ENCODE assay signal across 16 cellular contexts in genomic region chr12:59142175-59142574, GRCh38.
DNase-seq lines count a peak whose midpoint lies in the region; ATAC-seq and TF ChIP-seq lines count a peak whose summit lies in the region.
"Had no signal": no experiment of that assay in that cellular context is flagged by ENCODE, and none has a peak within 500 bp of the region (broad histone marks: within the 10 kb centered on the region; RNA-seq: fewer than 3 reads in every experiment).

No MANE protein-coding gene starts in this region.

- no peaks in the 10 kb centered on the region for H3K4me1 Mint-ChIP-seq in naive thymus-derived CD4-positive, alpha-beta T cell
- H3K4me1 Mint-ChIP-seq: CD4-positive, alpha-beta memory T cell; IgD-negative memory B cell had no signal

- H2AFZ ChIP-seq in MM.1S (ENCODE audit: low read length): 0 out of 2 replicates have a peak overlapping the region, but pooled peaks have one; percentile 33

- H3K4me3 ChIP-seq in MM.1S (ENCODE audit: low read length): no peak overlapping the region
- H3K4me3 ChIP-seq in body of pancreas: no peak overlapping the region
- H3K4me3 ChIP-seq in naive thymus-derived CD4-positive, alpha-beta T cell (ENCODE audit: low read length): no peak overlapping the region
- H3K4me3 ChIP-seq: A549 had no signal

- DNase-seq in MM.1S: no peak
- DNase-seq in body of pancreas: no peak
- peak; percentile 3 for DNase-seq in kidney tubule cell (ENCODE audit: low spot score)
- DNase-seq in NCI-H1694 (lab: John Stamatoyannopoulos, UW): no peak
- no peak for DNase-seq in naive thymus-derived CD4-positive, alpha-beta T cell
- DNase-seq in posterior vena cava (ENCODE audit: low spot score): no peak
- DNase-seq: BE2C; CD4-positive, alpha-beta memory T cell; COR-L47; DMS153; DND-41; GDM1; H7 had no signal

- no peak for TF ChIP-seq CTCF in MM.1S (IDR thresholded peaks at IDR 0.05; ENCODE audit: low read length)
- no peak for TF ChIP-seq CTCF in body of pancreas (IDR thresholded peaks at IDR 0.05)

- H3K27me3 ChIP-seq in MM.1S (replicated peaks; ENCODE audit: insufficient read depth, low read length): no peaks in the 10 kb centered on the region
- no peaks in the 10 kb centered on the region for H3K27me3 ChIP-seq in body of pancreas
- H3K27me3 ChIP-seq in naive thymus-derived CD4-positive, alpha-beta T cell (ENCODE audit: control insufficient read depth in 2 of 2, insufficient read depth in 2 of 2, low read length in 2 of 2): no peaks in the 10 kb centered on the region
- H3K27me3 ChIP-seq: BE2C had no signal

- POLR2A ChIA-PET in naive thymus-derived CD4-positive, alpha-beta T cell (lab: Charles Lee): no interaction called here

- H3K4me3 Mint-ChIP-seq in naive thymus-derived CD4-positive, alpha-beta T cell: no peak overlapping the region
- H3K4me3 Mint-ChIP-seq: CD4-positive, alpha-beta memory T cell; IgD-negative memory B cell had no signal

- peak; percentile 40 for ATAC-seq in body of pancreas
- no peak for ATAC-seq in naive thymus-derived CD4-positive, alpha-beta T cell
- ATAC-seq: A549 had no signal

- intact Hi-C loops in body of pancreas (cut with DNase I) (no loop called here), posterior vena cava (cut with DNase I) (no loop called here)
- intact Hi-C loops in naive thymus-derived CD4-positive, alpha-beta T cell (cut with micrococcal nuclease): no loop called here

- no peaks in the 10 kb centered on the region for H3K79me2 ChIP-seq in MM.1S (ENCODE audit: low read length)

- H3K9me2 ChIP-seq in MM.1S (replicated peaks; ENCODE audit: insufficient read depth, low read length): no peaks in the 10 kb centered on the region

- no peak overlapping the region for H3K9ac ChIP-seq in MM.1S (ENCODE audit: low read length)

- TF ChIP-seq POLR2A in body of pancreas (IDR thresholded peaks at IDR 0.05): no peak

- no peak overlapping the region for H3K27ac Mint-ChIP-seq in naive thymus-derived CD4-positive, alpha-beta T cell
- H3K27ac Mint-ChIP-seq: CD4-positive, alpha-beta memory T cell; IgD-negative memory B cell had no signal

- no peak overlapping the region for H3K4me2 ChIP-seq in MM.1S (ENCODE audit: low read depth, low read length)
- H3K4me2 ChIP-seq: A549 had no signal

- H3K36me3 Mint-ChIP-seq in naive thymus-derived CD4-positive, alpha-beta T cell: no peaks in the 10 kb centered on the region
- H3K36me3 Mint-ChIP-seq: CD4-positive, alpha-beta memory T cell; IgD-negative memory B cell had no signal

- WGBS in body of pancreas, 2 donors: 17 to 30% methylated on average over 3 of the region's 3 CpGs

- H3K9me3 ChIP-seq in MM.1S (replicated peaks; ENCODE audit: insufficient read depth, low read length) (no peaks in the 10 kb centered on the region), body of pancreas (no peaks in the 10 kb centered on the region)
- H3K9me3 ChIP-seq in naive thymus-derived CD4-positive, alpha-beta T cell (ENCODE audit: control insufficient read depth in 2 of 3, low read length in 3 of 3): no peaks in the 10 kb centered on the region
- H3K9me3 ChIP-seq: A549, BE2C had no signal

- CTCF ChIA-PET in naive thymus-derived CD4-positive, alpha-beta T cell (lab: Charles Lee): no interaction called here

- H3K9me3 Mint-ChIP-seq in naive thymus-derived CD4-positive, alpha-beta T cell: peaks cover 0 to 3% (median 0%) of the 10 kb centered on the region in 11 donors

- H3K27ac ChIP-seq in MM.1S (ENCODE audit: low read length): no peak overlapping the region
- peak overlapping the region in 1 of 4 donors; percentile 36 for H3K27ac ChIP-seq in body of pancreas
- H3K27ac ChIP-seq in naive thymus-derived CD4-positive, alpha-beta T cell (ENCODE audit: low read depth, low read length): no peak overlapping the region
- H3K27ac ChIP-seq: A549, C4-2B had no signal

- no peaks in the 10 kb centered on the region for H3F3A ChIP-seq in MM.1S (ENCODE audit: insufficient read depth, low read length)

- H3K4me1 ChIP-seq in MM.1S (ENCODE audit: low read length): peaks cover 17% of the 10 kb centered on the region
- peaks cover 7% of the 10 kb centered on the region for H3K4me1 ChIP-seq in body of pancreas
- H3K4me1 ChIP-seq in naive thymus-derived CD4-positive, alpha-beta T cell (ENCODE audit: control insufficient read depth in 2 of 2, insufficient read depth in 2 of 2, low read length in 2 of 2): no peaks in the 10 kb centered on the region
- H3K4me1 ChIP-seq: A549, BE2C had no signal

- H3K27me3 Mint-ChIP-seq in naive thymus-derived CD4-positive, alpha-beta T cell: no peaks in the 10 kb centered on the region
- H3K27me3 Mint-ChIP-seq: IgD-negative memory B cell had no signal

- no peaks in the 10 kb centered on the region for H4K20me1 ChIP-seq in MM.1S (ENCODE audit: insufficient read depth, low read length)

- H3K36me3 ChIP-seq in MM.1S (replicated peaks; ENCODE audit: insufficient read depth, low read length) (no peaks in the 10 kb centered on the region), body of pancreas (replicated peaks in 1 of 2; ENCODE audit: insufficient read depth in 1 of 2, low read depth in 2 of 2) (no peaks in the 10 kb centered on the region)
- H3K36me3 ChIP-seq in naive thymus-derived CD4-positive, alpha-beta T cell (ENCODE audit: control insufficient read depth in 2 of 3, insufficient read depth in 3 of 3, low read length in 3 of 3): no peaks in the 10 kb centered on the region
- H3K36me3 ChIP-seq: BE2C had no signal
